Comparison of ENCODE assay signal across 21 cellular contexts in the genomic region with DNA sequence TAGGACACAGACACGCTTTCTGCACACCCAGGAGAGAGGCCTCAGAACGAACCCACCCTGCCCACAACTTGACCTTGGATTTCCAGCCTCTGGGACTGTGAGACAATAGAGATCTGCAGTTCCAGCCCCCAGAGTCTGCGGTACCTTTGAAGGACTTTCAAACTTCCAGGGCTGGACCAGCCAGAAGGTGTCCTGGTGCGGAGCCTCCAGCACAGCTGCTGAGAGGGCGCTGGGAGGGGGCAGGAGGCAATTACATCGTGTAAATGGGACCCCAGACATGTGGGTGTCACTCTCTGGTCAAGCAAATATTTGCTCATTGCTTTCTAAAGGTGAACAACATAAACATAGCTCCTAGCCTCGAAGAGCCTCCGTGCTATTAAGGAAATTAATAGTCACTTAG. TPM values are rescaled to one million over a fixed set of nuclear protein-coding genes. Genes with fewer than 3 reads are reported as not detected.
DNase-seq lines count a peak whose midpoint lies in the region; ATAC-seq, FAIRE-seq and TF ChIP-seq lines count a peak whose summit lies in the region.
"Had no signal": no experiment of that assay in that cellular context is flagged by ENCODE, and none has a peak within 500 bp of the region (broad histone marks: within the 10 kb centered on the region; RNA-seq: fewer than 3 reads in every experiment).

No MANE protein-coding gene starts in this region.

- intact Hi-C loops in CD14-positive monocyte (cut with micrococcal nuclease) = no loop called here
- intact Hi-C loops in HepG2 (cut with micrococcal nuclease; ENCODE audit: unreplicated experiment) = no loop called here
- intact Hi-C loops in sciatic nerve (cut with DNase I) = no loop called here
- intact Hi-C loops in PC-9 (cut with micrococcal nuclease; ENCODE audit: unreplicated experiment) = no loop called here

- no peaks in the 10 kb centered on the region for H4K20me1 ChIP-seq in HepG2 (ENCODE audit: insufficient read depth, low read length)
- no peaks in the 10 kb centered on the region for H4K20me1 ChIP-seq in PC-9 (ENCODE audit: insufficient read depth)

- TF ChIP-seq CTCF in CD14-positive monocyte (IDR thresholded peaks at IDR 0.05) (no peak), HepG2 (CRISPR knock-in tag; IDR thresholded peaks at IDR 0.05) (no peak), PC-9 (conservative IDR thresholded peaks at IDR 0.05) (no peak)

- CTCF ChIA-PET in HepG2 (lab: Yijun Ruan, JAX; ENCODE audit: low intra/inter-chr PET ratio, low total read pairs) = no interaction called here
- CTCF ChIA-PET in PC-9 (lab: Charles Lee) = no interaction called here

- no peak for TF ChIP-seq RAD21 in HepG2 (CRISPR knock-in tag; IDR thresholded peaks at IDR 0.05)

- H3F3A ChIP-seq in PC-9 (ENCODE audit: insufficient read depth, low read depth) = no peaks in the 10 kb centered on the region

- POLR2A ChIA-PET in HepG2 (lab: Yijun Ruan, JAX) (no interaction called here), PC-9 (lab: Charles Lee; ENCODE audit: unreplicated experiment) (no interaction called here)

- no peak overlapping the region for H3K4me3 Mint-ChIP-seq in CD14-positive monocyte
- H3K4me3 Mint-ChIP-seq: CD4-positive, alpha-beta memory T cell; GM23338 had no signal

- no peak for ATAC-seq in HepG2
- no peak for ATAC-seq in sciatic nerve
- ATAC-seq: A549, GM23338 had no signal

- H3K4me2 ChIP-seq in HepG2 (ENCODE audit: low read depth, low read length) = peak overlapping the region; percentile 21; the same call in 1 of the 2 replicates
- no peak overlapping the region for H3K4me2 ChIP-seq in PC-9
- H3K4me2 ChIP-seq: A549, GM23338 had no signal

- no TSS peak for BruUV-seq in HepG2 (replicated peaks; lab: Mats Ljungman, UMichigan)
- BruUV-seq in PC-9 (replicated peaks; lab: Mats Ljungman, UMichigan) = no TSS peak

- no peaks in the 10 kb centered on the region for H3K36me3 Mint-ChIP-seq in CD14-positive monocyte
- H3K36me3 Mint-ChIP-seq: CD4-positive, alpha-beta memory T cell had no signal

- no peak for TF ChIP-seq EP300 in HepG2 (IDR thresholded peaks at IDR 0.05; ENCODE audit: low read depth in 2 of 2, low read length in 2 of 2)
- TF ChIP-seq EP300 in HepG2 (CRISPR knock-in tag; IDR thresholded peaks at IDR 0.05; ENCODE audit: borderline replicate concordance) = no peak

- no peak overlapping the region for H3K4me3 ChIP-seq in HepG2 (replicated peaks in 1 of 3; ENCODE audit: insufficient read depth in 1 of 3, low read depth in 2 of 3, low read length in 3 of 3)
- H3K4me3 ChIP-seq in PC-9 = no peak overlapping the region
- H3K4me3 ChIP-seq: A549, GM23338 had no signal

- H3K4me1 Mint-ChIP-seq in CD14-positive monocyte = no peaks in the 10 kb centered on the region
- H3K4me1 Mint-ChIP-seq: CD4-positive, alpha-beta memory T cell; GM23338 had no signal

- no peak overlapping the region for H3K27ac Mint-ChIP-seq in CD14-positive monocyte
- H3K27ac Mint-ChIP-seq: GM23338 had no signal

- WGBS in HepG2 (ENCODE audit: low lambda C conversion rate) = 14% methylated on average over 4 of the region's 8 CpGs

- peaks cover 8 to 24% (median 19%) of the 10 kb centered on the region in 7 donors for H3K9me3 Mint-ChIP-seq in CD14-positive monocyte

- H3K27ac ChIP-seq in HepG2 (ENCODE audit: extremely low read length, insufficient read depth, low read length) = no peak overlapping the region
- H3K27ac ChIP-seq in PC-9 = no peak overlapping the region
- H3K27ac ChIP-seq: 22Rv1, A549, C4-2B, HL-60 had no signal

- in situ Hi-C loops in HepG2 (cut with HindIII; ENCODE audit: extremely low pct_ligation_motif_present, low pct_unique_long_range_greater_than_20kb) = no loop called here

- H3K27me3 Mint-ChIP-seq in CD14-positive monocyte (ENCODE audit: low read depth in 3 of 3) = peaks cover 2 to 6% (median 3%) of the 10 kb centered on the region in 3 donors

- no peak for TF ChIP-seq POLR2A in HepG2 (IDR thresholded peaks at IDR 0.05; ENCODE audit: insufficient read depth in 1 of 2, low read depth in 2 of 2, low read length in 2 of 2)

- H2AFZ ChIP-seq in HepG2 (ENCODE audit: low read length) = no peak overlapping the region
- H2AFZ ChIP-seq in PC-9 = no peak overlapping the region
- H2AFZ ChIP-seq: GM23338 had no signal

- peaks cover 11% of the 10 kb centered on the region for H3K9me3 ChIP-seq in HepG2 (ENCODE audit: low read length)
- H3K9me3 ChIP-seq in PC-9 (ENCODE audit: insufficient read depth, low read depth) = no peaks in the 10 kb centered on the region

- no peaks in the 10 kb centered on the region for H3K36me3 ChIP-seq in HepG2 (replicated peaks in 1 of 2; ENCODE audit: control insufficient read depth in 1 of 2, insufficient read depth in 2 of 2, low read length in 2 of 2)
- H3K36me3 ChIP-seq in PC-9 (ENCODE audit: low read depth) = no peaks in the 10 kb centered on the region

- no peaks in the 10 kb centered on the region for H3K9me2 ChIP-seq in PC-9 (ENCODE audit: insufficient read depth)

- peak; percentile 52 for DNase-seq in NCI-H748 (lab: John Stamatoyannopoulos, UW; ENCODE audit: unreplicated experiment)
- DNase-seq in NCI-H748 treated with DMSO at 0.1 percent for 48 hours (lab: John Stamatoyannopoulos, UW) = no peak
- peak; percentile 7 for DNase-seq in CD14-positive monocyte (ENCODE audit: low spot score)
- no peak for DNase-seq in HepG2 (ENCODE audit: low spot score)
- peak; percentile 32 for DNase-seq in sciatic nerve (ENCODE audit: low spot score)
- no peak for DNase-seq in PC-9
- DNase-seq in HuH-7.5 (ENCODE audit: low spot score) = no peak
- DNase-seq in DMS153 (lab: John Stamatoyannopoulos, UW) = no peak
- DNase-seq: AML-193; CD4-positive, alpha-beta memory T cell; DMS79 treated with DMSO at 0.1 percent for 48 hours; GF-D8; HCEC 1CT had no signal

- H3K9ac ChIP-seq in HepG2 (ENCODE audit: insufficient read depth, low read depth, low read length) = no peak overlapping the region

- H3K79me2 ChIP-seq in HepG2 (ENCODE audit: insufficient read depth, low read length) = no peaks in the 10 kb centered on the region
- no peaks in the 10 kb centered on the region for H3K79me2 ChIP-seq in PC-9 (ENCODE audit: low read depth)

- H3K4me1 ChIP-seq in HepG2 (ENCODE audit: insufficient read depth, low read length) (peaks cover 15% of the 10 kb centered on the region), PC-9 (replicated peaks; ENCODE audit: insufficient read depth) (no peaks in the 10 kb centered on the region)
- H3K4me1 ChIP-seq: A549 had no signal

- no peak for FAIRE-seq in HepG2 (lab: Jason Lieb, UNC)
- FAIRE-seq: A549, H54 had no signal

- peaks cover 6 to 22% of the 10 kb centered on the region in 2 experiments; a peak in 4 of 5 replicates for H3K27me3 ChIP-seq in HepG2 (ENCODE audit: control insufficient read depth in 1 of 2, insufficient read depth in 2 of 2, low read length in 2 of 2)
- H3K27me3 ChIP-seq in PC-9 (ENCODE audit: insufficient read depth, low read depth) = peaks cover 75% of the 10 kb centered on the region

TF ChIP-seq in HepG2, 621 proteins besides CTCF, POLR2A, EP300 and RAD21 (continues in another document):
- TF ChIP-seq, protein P1, sequence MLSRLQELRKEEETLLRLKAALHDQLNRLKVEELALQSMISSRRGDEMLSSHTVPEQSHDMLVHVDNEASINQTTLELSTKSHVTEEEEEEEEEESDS (CRISPR knock-in tag; IDR thresholded peaks at IDR 0.05; ENCODE audit: borderline replicate concordance) = no peak
- TF ChIP-seq KLF16 (CRISPR knock-in tag; IDR thresholded peaks at IDR 0.05) (no peak), ZNF317 (CRISPR knock-in tag; IDR thresholded peaks at IDR 0.05) (no peak), FLYWCH1 (CRISPR knock-in tag; IDR thresholded peaks at IDR 0.05) (no peak), PTBP1 (IDR thresholded peaks at IDR 0.05; ENCODE audit: low read depth, low read length, poor library complexity, severe bottlenecking) (no peak), ZNF207 (IDR thresholded peaks at IDR 0.05; ENCODE audit: borderline replicate concordance) (no peak), ZNF468 (CRISPR knock-in tag; IDR thresholded peaks at IDR 0.05) (no peak), ZNF569 (CRISPR knock-in tag; IDR thresholded peaks at IDR 0.05; ENCODE audit: borderline replicate concordance) (no peak), ZNF720 (CRISPR knock-in tag; IDR thresholded peaks at IDR 0.05) (no peak), MBNL3 (CRISPR knock-in tag; conservative IDR thresholded peaks at IDR 0.05) (no peak)
- TF ChIP-seq, protein P2, sequence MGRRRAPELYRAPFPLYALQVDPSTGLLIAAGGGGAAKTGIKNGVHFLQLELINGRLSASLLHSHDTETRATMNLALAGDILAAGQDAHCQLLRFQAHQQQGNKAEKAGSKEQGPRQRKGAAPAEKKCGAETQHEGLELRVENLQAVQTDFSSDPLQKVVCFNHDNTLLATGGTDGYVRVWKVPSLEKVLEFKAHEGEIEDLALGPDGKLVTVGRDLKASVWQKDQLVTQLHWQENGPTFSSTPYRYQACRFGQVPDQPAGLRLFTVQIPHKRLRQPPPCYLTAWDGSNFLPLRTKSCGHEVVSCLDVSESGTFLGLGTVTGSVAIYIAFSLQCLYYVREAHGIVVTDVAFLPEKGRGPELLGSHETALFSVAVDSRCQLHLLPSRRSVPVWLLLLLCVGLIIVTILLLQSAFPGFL (CRISPR knock-in tag; IDR thresholded peaks at IDR 0.05) = no peak

RNA-seq across cellular contexts. Expression of a gene that starts 58.7 kb away (rescaled TPM):
- not detected for polyA plus RNA-seq in CD14-positive monocyte
- not detected in 2 replicates for total RNA-seq in HepG2 (2016; rRNA removed; fragmentation: Illumina TruSeq; extraction: Trizol)
- not detected in 2 replicates for total RNA-seq in HepG2 (2016; cell fraction: cytosol; rRNA removed; fragmentation: Illumina TruSeq; extraction: Trizol; ENCODE audit: low read depth)
- total RNA-seq in HepG2 (2016; cell fraction: insoluble cytoplasmic fraction; rRNA removed; fragmentation: Illumina TruSeq; extraction: Trizol) = not detected in 2 replicates
- total RNA-seq in HepG2 (2016; cell fraction: membrane; rRNA removed; fragmentation: Illumina TruSeq; extraction: Trizol) = not detected in 2 replicates
- total RNA-seq in HepG2 (2016; cell fraction: nucleus; rRNA removed; fragmentation: Illumina TruSeq; extraction: Trizol) = not detected in 2 replicates
- polyA plus RNA-seq in HepG2 (2011; rRNA removed) = not detected in 2 replicates
- not detected in 2 replicates for polyA plus RNA-seq in HepG2 (2011; cell fraction: cytosol; rRNA removed)
- polyA plus RNA-seq in HepG2 (2011; cell fraction: nucleus; rRNA removed) = not detected in 2 replicates
- polyA plus RNA-seq in HepG2 (2012) = not detected in 2 replicates
- polyA plus RNA-seq in HepG2 (2016; cell fraction: cytosol; fragmentation: Illumina TruSeq; extraction: Trizol; ENCODE audit: low read depth) = not detected in 2 replicates
- polyA plus RNA-seq in HepG2 (2016; cell fraction: insoluble cytoplasmic fraction; fragmentation: Illumina TruSeq; extraction: Trizol; ENCODE audit: low read depth) = not detected in 2 replicates
- not detected in 2 replicates for polyA plus RNA-seq in HepG2 (2016; cell fraction: membrane; fragmentation: Illumina TruSeq; extraction: Trizol; ENCODE audit: low read depth)
- polyA plus RNA-seq in HepG2 (2016; cell fraction: nucleus; fragmentation: Illumina TruSeq; extraction: Trizol; ENCODE audit: insufficient read depth, low read depth) = not detected in 2 replicates
- polyA minus RNA-seq in HepG2 (2011; rRNA and poly(A)+ RNA removed; ENCODE audit: low replicate concordance) = not detected in 2 replicates
- not detected in 2 replicates for polyA minus RNA-seq in HepG2 (2011; cell fraction: cytosol; rRNA and poly(A)+ RNA removed)
- polyA minus RNA-seq in HepG2 (2011; cell fraction: nucleus; rRNA and poly(A)+ RNA removed) = not detected in 2 replicates
- total RNA-seq in sciatic nerve = not detected
- total RNA-seq in PC-9 (2021) = not detected in 2 replicates
- total RNA-seq: CD4-positive, alpha-beta memory T cell; GM23338; HT1080 had no signal
- polyA plus RNA-seq: A549; BJ; CD4-positive, alpha-beta memory T cell; GM23338 had no signal

Comparison
In these comparisons a context has a peak if more than half of its experiments do, and no peak if none do; other contexts are left out.
1. DNase-seq: peak in NCI-H748 (single experiment), CD14-positive monocyte (single experiment) and sciatic nerve (single experiment); none in NCI-H748 treated with DMSO at 0.1 percent for 48 hours (single experiment), HepG2 (single experiment), PC-9 (0 of 2), HuH-7.5 (single experiment) and DMS153 (single experiment).